Comparison of ENCODE assay signal across 9 cellular contexts in the genomic region with DNA sequence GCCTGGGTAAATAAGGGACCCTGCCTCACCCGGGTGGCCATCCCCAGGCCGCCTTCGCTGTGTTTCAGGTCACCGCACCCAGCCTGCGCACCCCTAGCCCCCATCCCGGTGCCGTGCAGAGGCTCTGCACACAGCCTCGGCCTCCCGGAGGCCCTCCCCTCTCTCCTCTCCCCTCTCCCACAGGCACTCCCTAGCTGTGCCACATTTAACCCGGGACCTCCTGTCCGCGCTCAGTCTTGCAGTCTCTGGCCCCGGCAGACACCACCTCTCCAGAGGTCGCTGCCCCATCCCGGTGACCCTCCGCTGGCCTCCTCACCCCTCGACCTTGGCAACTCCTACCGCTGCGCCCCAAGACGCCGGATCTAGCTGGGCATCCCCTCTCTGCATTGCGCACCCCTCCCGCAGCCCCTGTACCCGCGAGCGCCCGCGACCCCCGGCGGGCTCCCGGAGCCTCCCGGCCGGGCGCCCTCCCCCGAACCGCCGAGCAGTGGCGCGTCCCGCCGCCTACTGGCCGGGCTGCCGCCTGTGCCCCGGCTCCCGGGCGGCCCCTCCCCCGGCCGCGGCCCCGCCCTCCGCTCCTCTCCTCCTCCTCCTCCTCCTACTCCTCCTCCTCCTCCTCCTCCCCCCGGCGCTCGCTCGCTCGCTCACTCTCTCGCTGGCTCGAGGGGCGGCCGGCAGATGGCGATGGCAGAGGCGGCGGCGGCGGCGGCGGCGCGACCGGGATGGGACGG. TPM values are rescaled to one million over a fixed set of nuclear protein-coding genes. Genes with fewer than 3 reads are reported as not detected.
DNase-seq lines count a peak whose midpoint lies in the region; ATAC-seq and TF ChIP-seq lines count a peak whose summit lies in the region.
"Had no signal": no experiment of that assay in that cellular context is flagged by ENCODE, and none has a peak within 500 bp of the region (broad histone marks: within the 10 kb centered on the region; RNA-seq: fewer than 3 reads in every experiment).

A gene (plus strand): TSS at position 647 of the 731 bp plus-strand sequence.

- peaks cover 48 to 52% of the 10 kb centered on the region in 2 donors for H3K27me3 Mint-ChIP-seq in CD4-positive, alpha-beta memory T cell
- peaks cover 50% of the 10 kb centered on the region for H3K27me3 Mint-ChIP-seq in chondrocyte (ENCODE audit: low read depth)

- H3K27ac Mint-ChIP-seq in CD4-positive, alpha-beta memory T cell, result no peak within 1 kb of the TSS
- no peak within 1 kb of the TSS for H3K27ac Mint-ChIP-seq in chondrocyte (ENCODE audit: unreplicated experiment)

- no peak within 1 kb of the TSS for H3K27ac ChIP-seq in CD4-positive, alpha-beta memory T cell (ENCODE audit: low read depth, low read length)
- H3K27ac ChIP-seq in layer of hippocampus (ENCODE audit: low read depth, low read length), result peak within 1 kb of the TSS; percentile 30

- peaks cover 3 to 19% (median 9%) of the 10 kb centered on the region in 4 donors for H3K4me1 Mint-ChIP-seq in CD4-positive, alpha-beta memory T cell
- peaks cover 20% of the 10 kb centered on the region for H3K4me1 Mint-ChIP-seq in chondrocyte (ENCODE audit: low read depth)

- intact Hi-C loops in CD4-positive, alpha-beta memory T cell (cut with micrococcal nuclease), result no loop called here

- POLR2A ChIA-PET in CD4-positive, alpha-beta memory T cell (lab: Charles Lee; ENCODE audit: partially characterized antibody), result no interaction called here

- no peak for DNase-seq in CD4-positive, alpha-beta memory T cell
- DNase-seq in SW480 (ENCODE audit: low spot score) (peak; percentile 64), chondrocyte (ENCODE audit: low spot score) (no peak)
- DNase-seq in stimulated activated CD4-positive, alpha-beta T cell treated with anti-CD3 and anti-CD28 coated beads, TNF-alpha, amount 100 ng/mL, for 24 hours (ENCODE audit: low read depth in 3 of 3), result peak in 2 of 3 experiments; percentile 16 to 71

- no peaks in the 10 kb centered on the region for H3K9me3 Mint-ChIP-seq in CD4-positive, alpha-beta memory T cell
- no peaks in the 10 kb centered on the region for H3K9me3 Mint-ChIP-seq in chondrocyte (ENCODE audit: low read depth)

- H3K27me3 ChIP-seq in CD4-positive, alpha-beta memory T cell (ENCODE audit: insufficient read depth, low read length), result peaks cover 42% of the 10 kb centered on the region
- peaks cover 9% of the 10 kb centered on the region for H3K27me3 ChIP-seq in layer of hippocampus (ENCODE audit: control insufficient read depth, insufficient read depth, low read length)

- H3K9me3 ChIP-seq in CD4-positive, alpha-beta memory T cell (ENCODE audit: control insufficient read depth in 1 of 2, low read length in 2 of 2), result no peaks in the 10 kb centered on the region

- H3K36me3 Mint-ChIP-seq in CD4-positive, alpha-beta memory T cell, result no peaks in the 10 kb centered on the region
- H3K36me3 Mint-ChIP-seq in chondrocyte (ENCODE audit: low read depth), result no peaks in the 10 kb centered on the region

- no peaks in the 10 kb centered on the region for H3K36me3 ChIP-seq in CD4-positive, alpha-beta memory T cell (ENCODE audit: insufficient read depth, low read length)

- ATAC-seq in GM19452 (IDR thresholded peaks at IDR 0.05; ENCODE audit: unreplicated experiment) (peak; percentile 54), HG02763 (IDR thresholded peaks at IDR 0.05; ENCODE audit: unreplicated experiment) (no peak)

- peak within 1 kb of the TSS in 5 of 8 donors; percentile 32 to 77 (median 52) for H3K4me3 Mint-ChIP-seq in CD4-positive, alpha-beta memory T cell
- peak within 1 kb of the TSS; percentile 61 for H3K4me3 Mint-ChIP-seq in chondrocyte (ENCODE audit: unreplicated experiment)

- TF ChIP-seq CTCF in LNCAP (IDR thresholded peaks at IDR 0.05) (peak; percentile 72), chondrocyte (IDR thresholded peaks at IDR 0.05) (peak; percentile 76)

- CTCF ChIA-PET in CD4-positive, alpha-beta memory T cell (lab: Charles Lee; ENCODE audit: partially characterized antibody), result interaction anchor here (1.3 kb wide), 1 partner anchor 20 kb away, joined by 3 read pairs; no protein-coding TSS in a partner anchor

- no peak within 1 kb of the TSS for H3K4me3 ChIP-seq in CD4-positive, alpha-beta memory T cell (ENCODE audit: low read length in 2 of 2)

- peaks cover 11% of the 10 kb centered on the region for H3K4me1 ChIP-seq in CD4-positive, alpha-beta memory T cell (ENCODE audit: insufficient read depth, low read length)

RNA-seq across cellular contexts. Expression of the gene that starts here (rescaled TPM):
- total RNA-seq in CD4-positive, alpha-beta memory T cell, result not detected
- polyA plus RNA-seq in CD4-positive, alpha-beta memory T cell, result not detected
- total RNA-seq in chondrocyte, result 3.2 to 4.2 TPM (median 3.6 TPM) in 3 replicates
- total RNA-seq: T-helper 1 cell treated with Interleukin-12 subunit alpha and Interleukin-12 subunit beta and Interleukin-4 antibody, amounts not matched to agents 30 ng/mL and 1 ng/mL, for 36 hours had no signal

Comparison
In these comparisons a context has a peak if more than half of its experiments do, and no peak if none do; other contexts are left out.
1. DNase-seq: peak in SW480 (single experiment) and stimulated activated CD4-positive, alpha-beta T cell treated with anti-CD3 and anti-CD28 coated beads, TNF-alpha, amount 100 ng/mL, for 24 hours (2 of 3); none in CD4-positive, alpha-beta memory T cell (0 of 5) and chondrocyte (single experiment).